In genomic region chr1:91792393-91793032, GRCh38 we compare ENCODE assay signal across 13 cellular contexts.
DNase-seq lines count a peak whose midpoint lies in the region.
"Had no signal": no experiment of that assay in that cellular context is flagged by ENCODE, and none has a peak within 500 bp of the region (broad histone marks: within the 10 kb centered on the region; RNA-seq: fewer than 3 reads in every experiment).

No MANE protein-coding gene starts in this region.

- H3K27ac Mint-ChIP-seq in CD8-positive, alpha-beta memory T cell: peak overlapping the region in 7 of 8 donors; percentile 35 to 89 (median 48)
- H3K27ac Mint-ChIP-seq: B cell, memory B cell had no signal

- H4K8ac ChIP-seq in neuronal stem cell (ENCODE audit: low read depth, low read length): no peak overlapping the region

- CTCF ChIA-PET in CD8-positive, alpha-beta memory T cell (lab: Charles Lee): interaction anchor here (1.0 to 2.2 kb wide), 5 partner anchors 11 to 280 kb away, joined by 3 to 9 read pairs (median 4); partner anchors contain the start of gene TGFBR3

- peaks cover 26% of the 10 kb centered on the region for H3K4me1 ChIP-seq in CD8-positive, alpha-beta memory T cell (ENCODE audit: insufficient read depth, low read length)
- H3K4me1 ChIP-seq in esophagus (ENCODE audit: control insufficient read depth in 2 of 2, insufficient read depth in 2 of 2, low read length in 1 of 2) (peaks cover 4 to 5% of the 10 kb centered on the region in 2 donors), neuronal stem cell (ENCODE audit: control insufficient read depth in 2 of 2, insufficient read depth in 1 of 2, low read depth in 1 of 2, low read length in 2 of 2) (peaks cover 9 to 18% of the 10 kb centered on the region in 2 donors)

- no peaks in the 10 kb centered on the region for H3K36me3 ChIP-seq in CD8-positive, alpha-beta memory T cell (ENCODE audit: insufficient read depth, low read length)
- H3K36me3 ChIP-seq in esophagus (ENCODE audit: control insufficient read depth in 2 of 2, insufficient read depth in 2 of 2, low read length in 1 of 2): no peaks in the 10 kb centered on the region
- no peaks in the 10 kb centered on the region for H3K36me3 ChIP-seq in neuronal stem cell (replicated peaks in 1 of 2; ENCODE audit: control insufficient read depth in 2 of 2, insufficient read depth in 2 of 2, low read length in 2 of 2)

- no peak for DNase-seq in CD8-positive, alpha-beta memory T cell
- DNase-seq in NCI-H2227 (lab: John Stamatoyannopoulos, UW; ENCODE audit: unreplicated experiment) (peak; percentile 65), neuronal stem cell (ENCODE audit: low spot score) (no peak), NCI-H1105 (lab: John Stamatoyannopoulos, UW) (no peak), NCI-H1092 (lab: John Stamatoyannopoulos, UW) (no peak), NCI-H2107 (lab: John Stamatoyannopoulos, UW) (no peak), NCI-H2171 (lab: John Stamatoyannopoulos, UW) (no peak)
- DNase-seq: activated CD4-positive, CD25-positive, alpha-beta regulatory T cell; activated T-cell treated with anti-CD3 and anti-CD28 coated beads, Interleukin-2, amount 50 U/mL, for 72 hours; NCI-H187 had no signal

- H3K9me3 Mint-ChIP-seq in CD8-positive, alpha-beta memory T cell: no peaks in the 10 kb centered on the region
- H3K9me3 Mint-ChIP-seq: activated T-cell treated with anti-CD3 and anti-CD28 coated beads, Interleukin-2, amount 50 U/mL, for 72 hours had no signal

- no peak overlapping the region for H3K9ac ChIP-seq in neuronal stem cell (ENCODE audit: low read depth, low read length, poor library complexity)

- no peak overlapping the region for H3K4me2 ChIP-seq in neuronal stem cell (ENCODE audit: insufficient read depth, low read length, poor library complexity, severe bottlenecking)

- no peak overlapping the region for H3K14ac ChIP-seq in neuronal stem cell (ENCODE audit: low read length)

- H3K4me3 Mint-ChIP-seq in CD8-positive, alpha-beta memory T cell: peak overlapping the region in 3 of 7 donors; percentile 25 to 64 (median 45)
- H3K4me3 Mint-ChIP-seq: activated T-cell treated with anti-CD3 and anti-CD28 coated beads, Interleukin-2, amount 50 U/mL, for 72 hours; B cell; memory B cell had no signal

- no peak overlapping the region for H2BK12ac ChIP-seq in neuronal stem cell (ENCODE audit: low read length)

- H2AFZ ChIP-seq in neuronal stem cell (ENCODE audit: low read length): no peak overlapping the region

- H3K79me1 ChIP-seq in neuronal stem cell (ENCODE audit: low read depth, low read length): no peaks in the 10 kb centered on the region

- H3K4ac ChIP-seq in neuronal stem cell (ENCODE audit: low read length): no peak overlapping the region

- POLR2A ChIA-PET in CD8-positive, alpha-beta memory T cell (lab: Charles Lee): interaction anchor here (0.6 kb wide), 1 partner anchor 8 kb away, joined by 3 read pairs; no protein-coding TSS in a partner anchor

- H2BK5ac ChIP-seq in neuronal stem cell (ENCODE audit: low read length): no peak overlapping the region

- peaks cover 11 to 44% (median 20%) of the 10 kb centered on the region in 3 donors for H3K36me3 Mint-ChIP-seq in CD8-positive, alpha-beta memory T cell
- H3K36me3 Mint-ChIP-seq: memory B cell had no signal

- H4K91ac ChIP-seq in neuronal stem cell (ENCODE audit: low read depth, low read length, poor library complexity): no peak overlapping the region

- peaks cover 45 to 57% (median 48%) of the 10 kb centered on the region in 3 donors for H3K4me1 Mint-ChIP-seq in CD8-positive, alpha-beta memory T cell
- H3K4me1 Mint-ChIP-seq: B cell, memory B cell had no signal

- H3K9me3 ChIP-seq in CD8-positive, alpha-beta memory T cell (ENCODE audit: low read length): no peaks in the 10 kb centered on the region
- H3K9me3 ChIP-seq in esophagus (ENCODE audit: control insufficient read depth in 2 of 2, insufficient read depth in 1 of 2, low read depth in 1 of 2, low read length in 1 of 2) (no peaks in the 10 kb centered on the region), neuronal stem cell (replicated peaks in 1 of 2; ENCODE audit: control insufficient read depth in 2 of 2, insufficient read depth in 1 of 2, low read depth in 1 of 2, low read length in 2 of 2) (peaks cover 0 to 5% of the 10 kb centered on the region in 2 donors)

- H2BK15ac ChIP-seq in neuronal stem cell (ENCODE audit: low read length): no peak overlapping the region

- H3K18ac ChIP-seq in neuronal stem cell (ENCODE audit: low read length): peak overlapping the region; percentile 7

- no peak overlapping the region for H3K4me3 ChIP-seq in CD8-positive, alpha-beta memory T cell (ENCODE audit: low read length)
- H3K4me3 ChIP-seq in esophagus (ENCODE audit: low read depth in 1 of 2, low read length in 2 of 2) (no peak overlapping the region), neuronal stem cell (ENCODE audit: low read length in 2 of 2) (no peak overlapping the region)

- no peak overlapping the region for H3K27ac ChIP-seq in CD8-positive, alpha-beta memory T cell (ENCODE audit: low read depth, low read length)
- H3K27ac ChIP-seq in esophagus (ENCODE audit: low read depth in 2 of 2, low read length in 1 of 2) (peak overlapping the region; percentile 30 to 38), neuronal stem cell (replicated peaks; ENCODE audit: low read length) (no peak overlapping the region)

- no peaks in the 10 kb centered on the region for H3K27me3 ChIP-seq in CD8-positive, alpha-beta memory T cell (ENCODE audit: insufficient read depth, low read length, poor library complexity, severe bottlenecking)
- H3K27me3 ChIP-seq in esophagus (ENCODE audit: control insufficient read depth in 1 of 2, insufficient read depth in 2 of 2, low read length in 2 of 2): no peaks in the 10 kb centered on the region
- H3K27me3 ChIP-seq in neuronal stem cell (ENCODE audit: control insufficient read depth in 3 of 3, insufficient read depth in 3 of 3, low read depth in 1 of 3, low read length in 3 of 3): no peaks in the 10 kb centered on the region

- no peak overlapping the region for H2AK5ac ChIP-seq in neuronal stem cell (ENCODE audit: low read depth, low read length)

- no peak overlapping the region for H3K23ac ChIP-seq in neuronal stem cell (ENCODE audit: low read depth, low read length, poor library complexity)

- H3K27me3 Mint-ChIP-seq in CD8-positive, alpha-beta memory T cell: no peaks in the 10 kb centered on the region
- H3K27me3 Mint-ChIP-seq: memory B cell had no signal

- WGBS in esophagus, 2 donors: 52 to 63% methylated on average over 9 of the region's 9 CpGs
- WGBS in neuronal stem cell (ENCODE audit: extremely low coverage in 2 of 2, insufficient read length in 2 of 2, insufficient replicate concordance in 1 of 2), 2 donors: no CpG with 5 or more reads among the region's 9 CpGs

- H2BK120ac ChIP-seq in neuronal stem cell (ENCODE audit: low read depth, low read length): no peak overlapping the region

Comparison
In these comparisons a context has a peak if more than half of its experiments do, and no peak if none do; other contexts are left out.
1. H3K27ac ChIP-seq: peak in esophagus (2 of 2); none in CD8-positive, alpha-beta memory T cell (single experiment) and neuronal stem cell (single experiment).